ENCODE assay signal across 10 cellular contexts in genomic region chr16:87924041-87924851, GRCh38. TPM values are rescaled to one million over a fixed set of nuclear protein-coding genes. Genes with fewer than 3 reads are reported as not detected.
DNase-seq lines count a peak whose midpoint lies in the region; ATAC-seq and TF ChIP-seq lines count a peak whose summit lies in the region.
"Had no signal": no experiment of that assay in that cellular context is flagged by ENCODE, and none has a peak within 500 bp of the region (broad histone marks: within the 10 kb centered on the region; RNA-seq: fewer than 3 reads in every experiment).

No MANE protein-coding gene starts in this region.

- H3K4me1 ChIP-seq in mesenchymal stem cell (ENCODE audit: control insufficient read depth, insufficient read depth, low read depth, low read length) (peaks cover 21% of the 10 kb centered on the region), HAP-1 (no peaks in the 10 kb centered on the region)
- H3K4me1 ChIP-seq: gastrocnemius medialis had no signal

- H2AK5ac ChIP-seq in mesenchymal stem cell (ENCODE audit: low read length, severe bottlenecking), result no peak overlapping the region

- DNase-seq in GM13977 (ENCODE audit: low spot score) (peak; percentile 90), NCI-H345 treated with DMSO at 0.1 percent for 48 hours (lab: John Stamatoyannopoulos, UW; ENCODE audit: unreplicated experiment) (peak; percentile 95), mesenchymal stem cell (no peak), AG08395 (ENCODE audit: low spot score) (no peak), NCI-H82 treated with DMSO at 0.1 percent for 48 hours (lab: John Stamatoyannopoulos, UW; ENCODE audit: unreplicated experiment) (no peak), occipital lobe (lab: John Stamatoyannopoulos, UW) (no peak), HAP-1 (ENCODE audit: low spot score in 2 of 2) (no peak)
- DNase-seq: gastrocnemius medialis had no signal

- no peak overlapping the region for H2AFZ ChIP-seq in mesenchymal stem cell (ENCODE audit: low read depth, low read length)

- 82% methylated on average over 30 of the region's 30 CpGs for WGBS in mesenchymal stem cell

- ATAC-seq in HG02763 (IDR thresholded peaks at IDR 0.05; ENCODE audit: unreplicated experiment), result peak; percentile 46

- no peak overlapping the region for H3K4ac ChIP-seq in mesenchymal stem cell (ENCODE audit: low read depth in 1 of 2, low read length in 2 of 2)

- H3K9me3 ChIP-seq in mesenchymal stem cell (ENCODE audit: control insufficient read depth, low read length) (no peaks in the 10 kb centered on the region), HAP-1 (no peaks in the 10 kb centered on the region)
- H3K9me3 ChIP-seq: gastrocnemius medialis had no signal

- peak overlapping the region; percentile 15 for H3K4me2 ChIP-seq in mesenchymal stem cell (ENCODE audit: low read length, poor library complexity, severe bottlenecking)

- H3K36me3 ChIP-seq in mesenchymal stem cell (ENCODE audit: control insufficient read depth in 1 of 2, insufficient read depth in 2 of 2, low read depth in 1 of 2, low read length in 2 of 2), result no peaks in the 10 kb centered on the region
- no peaks in the 10 kb centered on the region for H3K36me3 ChIP-seq in HAP-1 (replicated peaks)
- H3K36me3 ChIP-seq: gastrocnemius medialis had no signal

- H3K27me3 ChIP-seq in mesenchymal stem cell (ENCODE audit: control insufficient read depth in 1 of 2, insufficient read depth in 1 of 2, low read length in 2 of 2), result peaks cover 33 to 58% of the 10 kb centered on the region in 2 experiments
- H3K27me3 ChIP-seq in HAP-1 (ENCODE audit: low read depth), result peaks cover 6% of the 10 kb centered on the region; the same call in 1 of the 2 replicates
- H3K27me3 ChIP-seq: gastrocnemius medialis had no signal

- no peak overlapping the region for H2BK15ac ChIP-seq in mesenchymal stem cell (ENCODE audit: low read depth, poor library complexity, severe bottlenecking)

- TF ChIP-seq CTCF in GM13977 (IDR thresholded peaks at IDR 0.05; ENCODE audit: extremely low read depth, insufficient read depth, missing control alignments), result no peak

- no peak overlapping the region for H3K18ac ChIP-seq in mesenchymal stem cell (ENCODE audit: low read depth in 1 of 2, low read length in 2 of 2)

- no peak overlapping the region for H3K4me3 ChIP-seq in mesenchymal stem cell (ENCODE audit: insufficient read depth in 1 of 2, low read depth in 1 of 2, low read length in 2 of 2)
- H3K4me3 ChIP-seq in HAP-1, result no peak overlapping the region
- H3K4me3 ChIP-seq: gastrocnemius medialis had no signal

- H3K23ac ChIP-seq in mesenchymal stem cell (ENCODE audit: low read length in 2 of 2), result no peak overlapping the region

- H4K8ac ChIP-seq in mesenchymal stem cell (ENCODE audit: low read length), result no peak overlapping the region

- H2BK12ac ChIP-seq in mesenchymal stem cell (ENCODE audit: low read length in 2 of 2), result no peak overlapping the region

- H3K79me1 ChIP-seq in mesenchymal stem cell (replicated peaks; ENCODE audit: low read length, poor library complexity, severe bottlenecking), result no peaks in the 10 kb centered on the region

- H2BK120ac ChIP-seq in mesenchymal stem cell (ENCODE audit: low read depth, low read length), result no peak overlapping the region

- no peak overlapping the region for H3K14ac ChIP-seq in mesenchymal stem cell (ENCODE audit: low read length in 2 of 2)

- in situ Hi-C loops in GM13977 (cut with MboI; ENCODE audit: low pct_unique_long_range_greater_than_20kb, low sequenced_read_pairs, unreplicated experiment), result no loop called here
- in situ Hi-C loops in HAP-1 (cut with MboI; ENCODE audit: low sequenced_read_pairs), result no loop called here

- H2BK5ac ChIP-seq in mesenchymal stem cell (ENCODE audit: low read depth, low read length, poor library complexity, severe bottlenecking), result no peak overlapping the region

- no peak overlapping the region for H3K27ac ChIP-seq in mesenchymal stem cell (ENCODE audit: low read length, poor library complexity, severe bottlenecking)
- H3K27ac ChIP-seq: parathyroid adenoma had no signal

- no peak overlapping the region for H3K9ac ChIP-seq in mesenchymal stem cell (ENCODE audit: low read length)
- H3K9ac ChIP-seq: parathyroid adenoma had no signal

- no peak overlapping the region for H4K91ac ChIP-seq in mesenchymal stem cell (ENCODE audit: low read length)

RNA-seq across cellular contexts. Expression of gene CA5A, which starts 12.1 kb away (rescaled TPM):
- polyA plus RNA-seq in mesenchymal stem cell (2013, experiment 1 of 2), result not detected
- polyA plus RNA-seq in mesenchymal stem cell (2013, experiment 2 of 2), result not detected
- total RNA-seq in occipital lobe, result not detected
- total RNA-seq: gastrocnemius medialis had no signal

RNA-seq across cellular contexts. Expression of gene BANP, which starts 27.0 kb away (rescaled TPM):
- polyA plus RNA-seq in mesenchymal stem cell (2013, experiment 1 of 2), result 10.8 TPM
- 11.0 TPM for polyA plus RNA-seq in mesenchymal stem cell (2013, experiment 2 of 2)
- total RNA-seq in occipital lobe, result 34.3 TPM

RNA-seq across cellular contexts. Expression of gene SLC7A5, which starts 54.9 kb away (rescaled TPM):
- polyA plus RNA-seq in mesenchymal stem cell (2013, experiment 1 of 2), result 56.3 TPM
- 54.9 TPM for polyA plus RNA-seq in mesenchymal stem cell (2013, experiment 2 of 2)
- total RNA-seq in occipital lobe, result 16.5 TPM

Comparison
In these comparisons a context has a peak if more than half of its experiments do, and no peak if none do; other contexts are left out.
1. DNase-seq: peak in GM13977 (single experiment) and NCI-H345 treated with DMSO at 0.1 percent for 48 hours (single experiment); none in mesenchymal stem cell (single experiment), AG08395 (single experiment), NCI-H82 treated with DMSO at 0.1 percent for 48 hours (single experiment), occipital lobe (single experiment) and HAP-1 (0 of 2).